In the genomic region with DNA sequence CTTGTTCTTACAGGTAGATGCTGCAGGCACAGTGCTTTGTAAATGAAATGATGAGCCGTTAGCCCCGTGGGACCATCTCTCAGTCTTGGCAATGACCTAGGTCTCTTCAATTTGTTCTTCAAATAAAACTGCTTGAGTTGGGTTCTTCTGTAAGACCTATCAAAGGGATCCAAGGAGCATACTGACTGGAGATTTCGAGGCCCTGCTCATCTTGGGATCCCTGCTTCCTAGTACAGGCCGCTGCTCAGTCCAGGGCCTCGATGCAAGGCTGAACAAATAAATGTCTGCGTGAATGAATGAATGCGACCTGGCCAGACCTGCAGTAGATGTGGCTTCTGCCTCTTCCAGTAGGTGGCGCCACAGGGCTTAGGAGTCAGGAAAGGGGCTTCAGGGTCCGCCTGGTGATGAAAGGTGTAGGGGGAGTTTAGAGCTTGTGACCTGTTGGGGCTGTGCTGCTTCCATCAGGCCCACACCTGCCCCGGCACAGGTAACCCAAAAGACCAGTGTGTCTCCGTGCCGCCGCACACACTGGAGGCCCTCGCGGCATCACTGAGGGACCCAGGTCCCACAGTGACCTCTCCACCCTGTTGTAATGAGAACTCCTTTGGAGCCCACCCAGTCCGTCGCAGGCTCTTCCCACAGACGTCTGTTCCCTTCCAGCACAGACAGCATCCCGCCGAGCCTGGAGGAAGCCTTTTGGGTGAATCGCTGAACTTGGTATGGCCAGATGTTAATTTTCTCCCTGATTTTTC, we compare ENCODE assay signal across 8 cellular contexts. TPM values are rescaled to one million over a fixed set of nuclear protein-coding genes. Genes with fewer than 3 reads are reported as not detected.
A peak's percentile ranks its signal among the peaks of the same experiment; 100 is the strongest.
DNase-seq lines count a peak whose midpoint lies in the region; FAIRE-seq and TF ChIP-seq lines count a peak whose summit lies in the region.

No MANE protein-coding gene starts in this region.

- no peak for TF ChIP-seq POLR2A in GM12892 (IDR thresholded peaks at IDR 0.05; ENCODE audit: low read depth, low read length)

- H3K27me3 ChIP-seq in WERI-Rb-1 (ENCODE audit: insufficient read depth, low read depth, severe bottlenecking) (peaks cover 4% of the 10 kb centered on the region), osteoblast (ENCODE audit: insufficient read depth, low read length) (no peaks in the 10 kb centered on the region)
- H3K27me3 ChIP-seq in effector memory CD4-positive, alpha-beta T cell (replicated peaks; ENCODE audit: control insufficient read depth, insufficient read depth, low read length, poor library complexity, severe bottlenecking): peaks cover 18% of the 10 kb centered on the region

- no peaks in the 10 kb centered on the region for H3K9me3 ChIP-seq in WERI-Rb-1 (ENCODE audit: severe bottlenecking)
- no peaks in the 10 kb centered on the region for H3K9me3 ChIP-seq in osteoblast (ENCODE audit: low read depth, low read length)
- H3K9me3 ChIP-seq in effector memory CD4-positive, alpha-beta T cell (ENCODE audit: control insufficient read depth, low read length): no peaks in the 10 kb centered on the region

- H3K4me1 ChIP-seq in osteoblast (ENCODE audit: insufficient read depth, low read length): peaks cover 17% of the 10 kb centered on the region
- peaks cover 5% of the 10 kb centered on the region for H3K4me1 ChIP-seq in effector memory CD4-positive, alpha-beta T cell (ENCODE audit: control insufficient read depth, insufficient read depth, low read length, poor library complexity, severe bottlenecking)

- DNase-seq in NCI-H524 (lab: John Stamatoyannopoulos, UW): peak; percentile 48 to 75
- DNase-seq in NCI-H524 treated with DMSO at 0.1 percent for 48 hours (lab: John Stamatoyannopoulos, UW): no peak
- peak; percentile 25 for DNase-seq in NCI-H1048 (lab: John Stamatoyannopoulos, UW)
- DNase-seq in WERI-Rb-1: peak; percentile 90
- DNase-seq in fibroblast of mammary gland (ENCODE audit: low read depth): peak; percentile 57
- no peak for DNase-seq in osteoblast (ENCODE audit: insufficient read length, low spot score, missing footprints)
- no peak for DNase-seq in effector memory CD4-positive, alpha-beta T cell
- no peak for DNase-seq in GM12892 (ENCODE audit: insufficient read length)

- no peak for FAIRE-seq in GM12892 (lab: Jason Lieb, UNC)

- H3K27ac ChIP-seq in WERI-Rb-1 (no peak overlapping the region; the same call in 1 of the 2 replicates), osteoblast (ENCODE audit: low read depth, low read length) (no peak overlapping the region)
- H3K27ac ChIP-seq in effector memory CD4-positive, alpha-beta T cell (ENCODE audit: insufficient read depth, low read length, poor library complexity, severe bottlenecking): no peak overlapping the region

- TF ChIP-seq CTCF in WERI-Rb-1 (IDR thresholded peaks at IDR 0.05; ENCODE audit: low read depth, low read length): peak; percentile 92
- peak; percentile 85 for TF ChIP-seq CTCF in fibroblast of mammary gland (conservative IDR thresholded peaks at IDR 0.05; ENCODE audit: control insufficient read depth, insufficient read depth, low read depth, low read length)
- peak; percentile 84 for TF ChIP-seq CTCF in osteoblast (IDR thresholded peaks at IDR 0.05; ENCODE audit: extremely low read depth, low read depth, low read length)

- H3K79me2 ChIP-seq in osteoblast (ENCODE audit: insufficient read depth, low read length): peaks cover 87% of the 10 kb centered on the region

- no peak overlapping the region for H2AFZ ChIP-seq in osteoblast (ENCODE audit: low read length)

- H3K36me3 ChIP-seq in WERI-Rb-1 (no peaks in the 10 kb centered on the region), osteoblast (ENCODE audit: insufficient read depth, low read length) (no peaks in the 10 kb centered on the region)
- H3K36me3 ChIP-seq in effector memory CD4-positive, alpha-beta T cell (ENCODE audit: control insufficient read depth, insufficient read depth, low read length): no peaks in the 10 kb centered on the region

- no peak overlapping the region for H3K4me2 ChIP-seq in osteoblast (ENCODE audit: insufficient read depth, low read length)

- H4K20me1 ChIP-seq in osteoblast (ENCODE audit: insufficient read depth, low read length): peaks cover 35% of the 10 kb centered on the region

- H3K4me3 ChIP-seq in WERI-Rb-1 (ENCODE audit: low read depth, low read length) (no peak overlapping the region), fibroblast of mammary gland (ENCODE audit: control insufficient read depth, low read depth, low read length) (no peak overlapping the region), osteoblast (ENCODE audit: insufficient read depth, low read length) (no peak overlapping the region)
- no peak overlapping the region for H3K4me3 ChIP-seq in effector memory CD4-positive, alpha-beta T cell (ENCODE audit: insufficient read depth, low read depth, low read length, poor library complexity, severe bottlenecking)

RNA-seq across cellular contexts. Expression of gene CACNA1C, which starts 4.4 kb away (rescaled TPM):
- 19.2 and 22.4 TPM in 2 replicates for total RNA-seq in osteoblast
- 0.04 TPM for polyA plus RNA-seq in GM12892 (2012; ENCODE audit: missing spikeins)

RNA-seq across cellular contexts. Expression of gene DCP1B, which starts 53.0 kb away (rescaled TPM):
- total RNA-seq in osteoblast: 13.0 and 15.3 TPM in 2 replicates
- polyA plus RNA-seq in GM12892 (2012; ENCODE audit: missing spikeins): 12.0 TPM

Comparison
In these comparisons a context has a peak if more than half of its experiments do, and no peak if none do; other contexts are left out.
1. DNase-seq: peak in NCI-H524 (2 of 2), NCI-H1048 (single experiment), WERI-Rb-1 (single experiment) and fibroblast of mammary gland (single experiment); none in NCI-H524 treated with DMSO at 0.1 percent for 48 hours (single experiment), osteoblast (single experiment), effector memory CD4-positive, alpha-beta T cell (0 of 3) and GM12892 (single experiment).
2. Peak in every context shown above with its lines, with median percentiles within 50 percentile points of each other: CTCF ChIP-seq.